ENCODE assay signal across 1 cellular context in the genomic region with DNA sequence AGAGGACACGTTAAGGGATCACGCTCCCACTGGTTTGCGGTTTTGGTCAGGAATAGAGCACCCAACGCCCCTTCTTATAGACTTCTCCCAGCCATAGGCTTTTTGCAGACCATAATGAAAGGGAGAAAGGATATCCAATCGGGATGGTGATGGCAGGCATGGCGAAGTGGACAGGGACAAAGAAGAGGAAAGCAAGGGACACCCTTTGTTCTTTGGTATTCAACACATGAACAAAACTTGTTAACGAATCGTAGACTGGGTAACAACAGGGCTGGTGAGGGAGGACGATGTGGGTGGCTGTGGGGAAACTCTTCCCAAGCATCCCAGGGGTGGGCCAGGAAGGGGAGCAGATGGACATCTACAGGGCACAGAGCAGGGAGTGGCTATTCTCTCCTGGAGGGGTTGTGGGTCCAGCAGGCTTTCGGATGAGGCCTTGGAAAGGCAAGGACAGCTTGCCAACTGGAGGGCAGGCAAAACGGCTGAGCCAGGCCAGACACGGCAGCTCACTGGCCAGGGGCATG.
TF ChIP-seq lines count a peak whose summit lies in the region.

No MANE protein-coding gene starts in this region.

TF ChIP-seq in GM23338, 12 proteins besides CTCF, POLR2A, EP300 and RAD21 (continued from another document):
- TF ChIP-seq, protein P1, sequence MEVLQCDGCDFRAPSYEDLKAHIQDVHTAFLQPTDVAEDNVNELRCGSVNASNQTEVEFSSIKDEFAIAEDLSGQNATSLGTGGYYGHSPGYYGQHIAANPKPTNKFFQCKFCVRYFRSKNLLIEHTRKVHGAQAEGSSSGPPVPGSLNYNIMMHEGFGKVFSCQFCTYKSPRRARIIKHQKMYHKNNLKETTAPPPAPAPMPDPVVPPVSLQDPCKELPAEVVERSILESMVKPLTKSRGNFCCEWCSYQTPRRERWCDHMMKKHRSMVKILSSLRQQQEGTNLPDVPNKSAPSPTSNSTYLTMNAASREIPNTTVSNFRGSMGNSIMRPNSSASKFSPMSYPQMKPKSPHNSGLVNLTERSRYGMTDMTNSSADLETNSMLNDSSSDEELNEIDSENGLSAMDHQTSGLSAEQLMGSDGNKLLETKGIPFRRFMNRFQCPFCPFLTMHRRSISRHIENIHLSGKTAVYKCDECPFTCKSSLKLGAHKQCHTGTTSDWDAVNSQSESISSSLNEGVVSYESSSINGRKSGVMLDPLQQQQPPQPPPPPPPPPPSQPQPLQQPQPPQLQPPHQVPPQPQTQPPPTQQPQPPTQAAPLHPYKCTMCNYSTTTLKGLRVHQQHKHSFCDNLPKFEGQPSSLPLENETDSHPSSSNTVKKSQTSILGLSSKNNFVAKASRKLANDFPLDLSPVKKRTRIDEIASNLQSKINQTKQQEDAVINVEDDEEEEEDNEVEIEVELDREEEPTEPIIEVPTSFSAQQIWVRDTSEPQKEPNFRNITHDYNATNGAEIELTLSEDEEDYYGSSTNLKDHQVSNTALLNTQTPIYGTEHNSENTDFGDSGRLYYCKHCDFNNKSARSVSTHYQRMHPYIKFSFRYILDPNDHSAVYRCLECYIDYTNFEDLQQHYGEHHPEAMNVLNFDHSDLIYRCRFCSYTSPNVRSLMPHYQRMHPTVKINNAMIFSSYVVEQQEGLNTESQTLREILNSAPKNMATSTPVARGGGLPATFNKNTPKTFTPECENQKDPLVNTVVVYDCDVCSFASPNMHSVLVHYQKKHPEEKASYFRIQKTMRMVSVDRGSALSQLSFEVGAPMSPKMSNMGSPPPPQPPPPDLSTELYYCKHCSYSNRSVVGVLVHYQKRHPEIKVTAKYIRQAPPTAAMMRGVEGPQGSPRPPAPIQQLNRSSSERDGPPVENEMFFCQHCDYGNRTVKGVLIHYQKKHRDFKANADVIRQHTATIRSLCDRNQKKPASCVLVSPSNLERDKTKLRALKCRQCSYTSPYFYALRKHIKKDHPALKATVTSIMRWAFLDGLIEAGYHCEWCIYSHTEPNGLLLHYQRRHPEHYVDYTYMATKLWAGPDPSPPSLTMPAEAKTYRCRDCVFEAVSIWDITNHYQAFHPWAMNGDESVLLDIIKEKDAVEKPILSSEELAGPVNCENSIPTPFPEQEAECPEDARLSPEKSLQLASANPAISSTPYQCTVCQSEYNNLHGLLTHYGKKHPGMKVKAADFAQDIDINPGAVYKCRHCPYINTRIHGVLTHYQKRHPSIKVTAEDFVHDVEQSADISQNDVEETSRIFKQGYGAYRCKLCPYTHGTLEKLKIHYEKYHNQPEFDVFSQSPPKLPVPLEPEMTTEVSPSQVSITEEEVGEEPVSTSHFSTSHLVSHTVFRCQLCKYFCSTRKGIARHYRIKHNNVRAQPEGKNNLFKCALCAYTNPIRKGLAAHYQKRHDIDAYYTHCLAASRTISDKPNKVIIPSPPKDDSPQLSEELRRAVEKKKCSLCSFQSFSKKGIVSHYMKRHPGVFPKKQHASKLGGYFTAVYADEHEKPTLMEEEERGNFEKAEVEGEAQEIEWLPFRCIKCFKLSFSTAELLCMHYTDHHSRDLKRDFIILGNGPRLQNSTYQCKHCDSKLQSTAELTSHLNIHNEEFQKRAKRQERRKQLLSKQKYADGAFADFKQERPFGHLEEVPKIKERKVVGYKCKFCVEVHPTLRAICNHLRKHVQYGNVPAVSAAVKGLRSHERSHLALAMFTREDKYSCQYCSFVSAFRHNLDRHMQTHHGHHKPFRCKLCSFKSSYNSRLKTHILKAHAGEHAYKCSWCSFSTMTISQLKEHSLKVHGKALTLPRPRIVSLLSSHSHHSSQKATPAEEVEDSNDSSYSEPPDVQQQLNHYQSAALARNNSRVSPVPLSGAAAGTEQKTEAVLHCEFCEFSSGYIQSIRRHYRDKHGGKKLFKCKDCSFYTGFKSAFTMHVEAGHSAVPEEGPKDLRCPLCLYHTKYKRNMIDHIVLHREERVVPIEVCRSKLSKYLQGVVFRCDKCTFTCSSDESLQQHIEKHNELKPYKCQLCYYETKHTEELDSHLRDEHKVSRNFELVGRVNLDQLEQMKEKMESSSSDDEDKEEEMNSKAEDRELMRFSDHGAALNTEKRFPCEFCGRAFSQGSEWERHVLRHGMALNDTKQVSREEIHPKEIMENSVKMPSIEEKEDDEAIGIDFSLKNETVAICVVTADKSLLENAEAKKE (CRISPR knock-in tag; IDR thresholded peaks at IDR 0.05) = no peak
- TF ChIP-seq CREB1 (CRISPR knock-in tag; IDR thresholded peaks at IDR 0.05; ENCODE audit: low read depth) (no peak), NANOG (IDR thresholded peaks at IDR 0.05; ENCODE audit: borderline replicate concordance) (no peak), EZH2phosphoT487 (IDR thresholded peaks at IDR 0.05; ENCODE audit: unreplicated experiment) (no peak), ZNF331 (CRISPR knock-in tag; IDR thresholded peaks at IDR 0.05; ENCODE audit: low read depth) (no peak)
- TF ChIP-seq, protein P2, sequence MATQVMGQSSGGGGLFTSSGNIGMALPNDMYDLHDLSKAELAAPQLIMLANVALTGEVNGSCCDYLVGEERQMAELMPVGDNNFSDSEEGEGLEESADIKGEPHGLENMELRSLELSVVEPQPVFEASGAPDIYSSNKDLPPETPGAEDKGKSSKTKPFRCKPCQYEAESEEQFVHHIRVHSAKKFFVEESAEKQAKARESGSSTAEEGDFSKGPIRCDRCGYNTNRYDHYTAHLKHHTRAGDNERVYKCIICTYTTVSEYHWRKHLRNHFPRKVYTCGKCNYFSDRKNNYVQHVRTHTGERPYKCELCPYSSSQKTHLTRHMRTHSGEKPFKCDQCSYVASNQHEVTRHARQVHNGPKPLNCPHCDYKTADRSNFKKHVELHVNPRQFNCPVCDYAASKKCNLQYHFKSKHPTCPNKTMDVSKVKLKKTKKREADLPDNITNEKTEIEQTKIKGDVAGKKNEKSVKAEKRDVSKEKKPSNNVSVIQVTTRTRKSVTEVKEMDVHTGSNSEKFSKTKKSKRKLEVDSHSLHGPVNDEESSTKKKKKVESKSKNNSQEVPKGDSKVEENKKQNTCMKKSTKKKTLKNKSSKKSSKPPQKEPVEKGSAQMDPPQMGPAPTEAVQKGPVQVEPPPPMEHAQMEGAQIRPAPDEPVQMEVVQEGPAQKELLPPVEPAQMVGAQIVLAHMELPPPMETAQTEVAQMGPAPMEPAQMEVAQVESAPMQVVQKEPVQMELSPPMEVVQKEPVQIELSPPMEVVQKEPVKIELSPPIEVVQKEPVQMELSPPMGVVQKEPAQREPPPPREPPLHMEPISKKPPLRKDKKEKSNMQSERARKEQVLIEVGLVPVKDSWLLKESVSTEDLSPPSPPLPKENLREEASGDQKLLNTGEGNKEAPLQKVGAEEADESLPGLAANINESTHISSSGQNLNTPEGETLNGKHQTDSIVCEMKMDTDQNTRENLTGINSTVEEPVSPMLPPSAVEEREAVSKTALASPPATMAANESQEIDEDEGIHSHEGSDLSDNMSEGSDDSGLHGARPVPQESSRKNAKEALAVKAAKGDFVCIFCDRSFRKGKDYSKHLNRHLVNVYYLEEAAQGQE (IDR thresholded peaks at IDR 0.05; ENCODE audit: unreplicated experiment) = no peak
